Comparison of ENCODE assay signal across 8 cellular contexts in genomic region chr3:149657796-149658443, GRCh38. TPM values are rescaled to one million over a fixed set of nuclear protein-coding genes. Genes with fewer than 3 reads are reported as not detected.
A peak's percentile ranks its signal among the peaks of the same experiment; 100 is the strongest.
DNase-seq lines count a peak whose midpoint lies in the region; ATAC-seq and TF ChIP-seq lines count a peak whose summit lies in the region.

WWTR1 (minus strand) TSS chr3:149658025; CDS start chr3:149657306, 719 bp downstream.

- intact Hi-C loops in left lung (cut with DNase I), result loop anchor here in 1 of 2 donors (5.0 to 10.0 kb wide), 2 partner anchors 83 to 131 kb away; no protein-coding TSS in a partner anchor

- H3K9me3 ChIP-seq in WERI-Rb-1 (ENCODE audit: severe bottlenecking) (peaks cover 4% of the 10 kb centered on the region), left lung (no peaks in the 10 kb centered on the region)

- H3K27ac ChIP-seq in WERI-Rb-1, result no peak within 1 kb of the TSS
- H3K27ac ChIP-seq in left lung, result peak within 1 kb of the TSS; percentile 92 to 99

- ATAC-seq in GM21786 (IDR thresholded peaks at IDR 0.05; ENCODE audit: unreplicated experiment) (peak; percentile 61), left lung (peak; percentile 89)

- DNase-seq in GM10248 (ENCODE audit: extremely low spot score) (peak; percentile 81), WERI-Rb-1 (no peak), ecto neural progenitor cell (ENCODE audit: low spot score) (peak; percentile 91), left lung (peak; percentile 91 to 95), NCI-H128 (lab: John Stamatoyannopoulos, UW; ENCODE audit: unreplicated experiment) (no peak)
- peak; percentile 16 for DNase-seq in stimulated activated CD4-positive, alpha-beta T cell treated with anti-CD3 and anti-CD28 coated beads, Interleukin-4, amount 100 ng/mL, for 1 hour

- POLR2A ChIA-PET in GM10248 (lab: Yijun Ruan, JAX), result no interaction called here

- TF ChIP-seq CTCF in GM10248 (IDR thresholded peaks at IDR 0.05; ENCODE audit: control extremely low read depth, extremely low read depth, low read depth, missing control alignments) (no peak), WERI-Rb-1 (IDR thresholded peaks at IDR 0.05; ENCODE audit: low read depth, low read length) (no peak), left lung (IDR thresholded peaks at IDR 0.05) (no peak)

- H3K4me1 Mint-ChIP-seq in IgD-negative memory B cell, result peaks cover 10 to 15% (median 11%) of the 10 kb centered on the region in 3 donors

- peaks cover 32% of the 10 kb centered on the region for H3K27me3 Mint-ChIP-seq in IgD-negative memory B cell

- H3K4me1 ChIP-seq in left lung, result peaks cover 13 to 35% of the 10 kb centered on the region in 2 donors

- H3K36me3 Mint-ChIP-seq in IgD-negative memory B cell, result peaks cover 1% of the 10 kb centered on the region

- H3K4me3 Mint-ChIP-seq in IgD-negative memory B cell, result peak within 1 kb of the TSS; percentile 71 to 97 (median 94)

- peak within 1 kb of the TSS in 2 of 3 donors; percentile 39 to 85 for H3K27ac Mint-ChIP-seq in IgD-negative memory B cell

- H3K36me3 ChIP-seq in WERI-Rb-1, result no peaks in the 10 kb centered on the region
- no peaks in the 10 kb centered on the region for H3K36me3 ChIP-seq in left lung

- CTCF ChIA-PET in GM10248 (lab: Yijun Ruan, JAX), result interaction anchor here (0.7 to 5.6 kb wide), 11 partner anchors 13 to 165 kb away, joined by 3 to 33 read pairs (median 4); no protein-coding TSS in a partner anchor

- H3K9me3 Mint-ChIP-seq in IgD-negative memory B cell, result peaks cover 0 to 3% (median 0%) of the 10 kb centered on the region in 3 donors

- H3K4me3 ChIP-seq in WERI-Rb-1 (ENCODE audit: low read depth, low read length), result peak within 1 kb of the TSS; percentile 17; the same call in 1 of the 2 replicates
- H3K4me3 ChIP-seq in left lung, result peak within 1 kb of the TSS; percentile 61 to 64

- no peaks in the 10 kb centered on the region for H3K27me3 ChIP-seq in WERI-Rb-1 (ENCODE audit: insufficient read depth, low read depth, severe bottlenecking)
- peaks cover 0 to 87% of the 10 kb centered on the region in 2 donors for H3K27me3 ChIP-seq in left lung

RNA-seq across cellular contexts. Expression of gene WWTR1, which starts in this region (rescaled TPM):
- 1.2 TPM for polyA plus RNA-seq in IgD-negative memory B cell
- total RNA-seq in left lung, result 10 to 100 TPM; 74.2 to 76.6 TPM

Comparison
In these comparisons a context has a peak if more than half of its experiments do, and no peak if none do; other contexts are left out.
1. DNase-seq: peak in GM10248 (single experiment), ecto neural progenitor cell (single experiment), left lung (2 of 2) and stimulated activated CD4-positive, alpha-beta T cell treated with anti-CD3 and anti-CD28 coated beads, Interleukin-4, amount 100 ng/mL, for 1 hour (single experiment); none in WERI-Rb-1 (single experiment) and NCI-H128 (single experiment).